8 cellular contexts compared by ENCODE assay signal in genomic region chr15:75732809-75733451, GRCh38. TPM values are rescaled to one million over a fixed set of nuclear protein-coding genes. Genes with fewer than 3 reads are reported as not detected.
A peak's percentile ranks its signal among the peaks of the same experiment; 100 is the strongest.
DNase-seq lines count a peak whose midpoint lies in the region; ATAC-seq, FAIRE-seq and TF ChIP-seq lines count a peak whose summit lies in the region.

No MANE protein-coding gene starts in this region.

- H3K27me3 ChIP-seq in muscle layer of colon (ENCODE audit: control insufficient read depth in 1 of 2, insufficient read depth in 2 of 2, low read length in 2 of 2) (no peaks in the 10 kb centered on the region), thoracic aorta (replicated peaks; ENCODE audit: insufficient read depth) (no peaks in the 10 kb centered on the region)

- H3K4me3 ChIP-seq in epithelial cell of esophagus (ENCODE audit: low read length) (no peak overlapping the region), muscle layer of colon (ENCODE audit: low read depth in 1 of 2, low read length in 2 of 2) (peak overlapping the region in 1 of 2 donors; percentile 35), thoracic aorta (no peak overlapping the region)

- no peak for ATAC-seq in thoracic aorta (ENCODE audit: insufficient number of reproducible peaks, low FRiP score, low read depth)

- FAIRE-seq in GM12892 (lab: Jason Lieb, UNC) = peak; percentile 21

- DNase-seq in AG08396 (ENCODE audit: low spot score) (peak; percentile 72), GM12892 (ENCODE audit: insufficient read length) (peak; percentile 59), NCI-H345 (lab: John Stamatoyannopoulos, UW) (peak; percentile 30), epithelial cell of esophagus (ENCODE audit: low read depth) (peak; percentile 70), thoracic aorta (ENCODE audit: low spot score) (no peak), NCI-H187 treated with DMSO at 0.1 percent for 48 hours (lab: John Stamatoyannopoulos, UW) (no peak)
- DNase-seq in activated CD4-positive, alpha-beta T cell treated with anti-CD3 and anti-CD28 coated beads, Interleukin-2, amount 50 U/mL, for 4 hours = peak; percentile 17 to 28

- H3K4me1 ChIP-seq in muscle layer of colon (ENCODE audit: insufficient read depth, low read length) (peaks cover 35% of the 10 kb centered on the region), thoracic aorta (ENCODE audit: control insufficient read depth in 1 of 2, low read depth in 2 of 2) (peaks cover 2 to 15% of the 10 kb centered on the region in 2 donors)

- H3K27ac ChIP-seq in muscle layer of colon (ENCODE audit: low read depth, low read length) (peak overlapping the region; percentile 47), thoracic aorta (no peak overlapping the region)

- no peak overlapping the region for H3K9ac ChIP-seq in muscle layer of colon (ENCODE audit: low read length)

- no peaks in the 10 kb centered on the region for H3K9me3 ChIP-seq in muscle layer of colon (ENCODE audit: low read length)
- H3K9me3 ChIP-seq in thoracic aorta = no peaks in the 10 kb centered on the region

- TF ChIP-seq POLR2A in GM12892 (IDR thresholded peaks at IDR 0.05; ENCODE audit: low read depth, low read length) = no peak

- no peaks in the 10 kb centered on the region for H3K36me3 ChIP-seq in muscle layer of colon (ENCODE audit: insufficient read depth, low read length)
- no peaks in the 10 kb centered on the region for H3K36me3 ChIP-seq in thoracic aorta

- TF ChIP-seq CTCF in epithelial cell of esophagus (IDR thresholded peaks at IDR 0.05; ENCODE audit: insufficient read depth, low read depth, low read length, missing control alignments) (peak; percentile 84), thoracic aorta (IDR thresholded peaks at IDR 0.05) (peak; percentile 94)

RNA-seq across cellular contexts. Expression of gene CSPG4, which starts 20.3 kb away (rescaled TPM):
- polyA plus RNA-seq in GM12892 (2012; ENCODE audit: missing spikeins) = 0.02 TPM
- 100 to 1,000 TPM; 252 to 263 TPM for total RNA-seq in thoracic aorta

Comparison
In these comparisons a context has a peak if more than half of its experiments do, and no peak if none do; other contexts are left out.
1. DNase-seq: peak in AG08396 (single experiment), GM12892 (single experiment), NCI-H345 (single experiment), activated CD4-positive, alpha-beta T cell treated with anti-CD3 and anti-CD28 coated beads, Interleukin-2, amount 50 U/mL, for 4 hours (2 of 2) and epithelial cell of esophagus (single experiment); none in thoracic aorta (single experiment) and NCI-H187 treated with DMSO at 0.1 percent for 48 hours (single experiment).